14 cellular contexts compared by ENCODE assay signal in genomic region chr13:104584481-104584880, GRCh38.
DNase-seq lines count a peak whose midpoint lies in the region; TF ChIP-seq lines count a peak whose summit lies in the region.
"Had no signal": no experiment of that assay in that cellular context is flagged by ENCODE, and none has a peak within 500 bp of the region (broad histone marks: within the 10 kb centered on the region; RNA-seq: fewer than 3 reads in every experiment).

No MANE protein-coding gene starts in this region.

- 71% methylated on average over 1 of the region's 1 CpG for WGBS in SK-N-SH (ENCODE audit: low lambda C conversion rate)

- no peaks in the 10 kb centered on the region for H3K9me2 ChIP-seq in SK-N-SH

- H3K4me3 ChIP-seq in SK-N-SH (ENCODE audit: low read depth in 2 of 2, low read length in 1 of 2) (no peak overlapping the region), cardiac fibroblast (replicated peaks in 1 of 2; ENCODE audit: low read depth in 2 of 2, low read length in 2 of 2) (no peak overlapping the region)

- H3K4me1 ChIP-seq in SK-N-SH (ENCODE audit: control insufficient read depth in 1 of 2, insufficient read depth in 2 of 2, low read depth in 1 of 2, low read length in 1 of 2): no peaks in the 10 kb centered on the region; a peak in 1 of 4 replicates
- H3K4me1 ChIP-seq: BE2C had no signal

- no peaks in the 10 kb centered on the region for H3F3A ChIP-seq in SK-N-SH (replicated peaks; ENCODE audit: insufficient read depth)

- TF ChIP-seq EP300 in SK-N-SH (IDR thresholded peaks at IDR 0.05; ENCODE audit: borderline replicate concordance in 1 of 2, low read depth in 1 of 2, low read length in 1 of 2): no peak

- no peaks in the 10 kb centered on the region for H3K27me3 ChIP-seq in SK-N-SH (ENCODE audit: insufficient read depth)
- H3K27me3 ChIP-seq: BE2C had no signal

- H3K9me3 ChIP-seq in SK-N-SH: no peaks in the 10 kb centered on the region
- H3K9me3 ChIP-seq: BE2C had no signal

- H3K4me2 ChIP-seq in SK-N-SH: no peak overlapping the region

- TF ChIP-seq CTCF in SK-N-SH (IDR thresholded peaks at IDR 0.05) (no peak), cardiac fibroblast (IDR thresholded peaks at IDR 0.05; ENCODE audit: low read depth, low read length) (no peak)

- peak overlapping the region in 1 of 2 experiments; percentile 13; a peak in 2 of 4 replicates for H3K27ac ChIP-seq in SK-N-SH (ENCODE audit: low read depth in 2 of 2, low read length in 1 of 2)

- H4K20me1 ChIP-seq in SK-N-SH (ENCODE audit: insufficient read depth): no peaks in the 10 kb centered on the region

- H3K36me3 ChIP-seq in SK-N-SH (replicated peaks in 1 of 2; ENCODE audit: control insufficient read depth in 1 of 2, insufficient read depth in 2 of 2, low read length in 1 of 2): no peaks in the 10 kb centered on the region
- H3K36me3 ChIP-seq: BE2C had no signal

- H3K79me2 ChIP-seq in SK-N-SH (ENCODE audit: insufficient read depth): no peaks in the 10 kb centered on the region

- POLR2A ChIA-PET in SK-N-SH (lab: Yijun Ruan, JAX): no interaction called here

- H2AFZ ChIP-seq in SK-N-SH (ENCODE audit: low read depth): peak overlapping the region; percentile 36; the same call in 1 of the 2 replicates

- TF ChIP-seq RAD21 in SK-N-SH (IDR thresholded peaks at IDR 0.05; ENCODE audit: low read length): no peak

- H3K9ac ChIP-seq in SK-N-SH: no peak overlapping the region

- DNase-seq in SK-N-SH (no peak), cardiac fibroblast (ENCODE audit: low read depth in 2 of 2) (peak; percentile 4 to 54), iris pigment epithelial cell (ENCODE audit: low read depth) (peak; percentile 47), T-helper 2 cell (no peak), NCI-H2227 (lab: John Stamatoyannopoulos, UW; ENCODE audit: unreplicated experiment) (no peak), globus pallidus (ENCODE audit: low spot score) (no peak), anterior cingulate cortex (lab: John Stamatoyannopoulos, UW) (no peak)
- DNase-seq: BE2C, DMS53, Karpas-422, MV-4-11, NCI-H1105 treated with DMSO at 0.1 percent for 48 hours, NCI-H2029 treated with DMSO at 0.1 percent for 48 hours, NCI-H524 treated with DMSO at 0.1 percent for 48 hours had no signal

- CTCF ChIA-PET in SK-N-SH (lab: Yijun Ruan, JAX): interaction anchor here (2.0 kb wide), 1 partner anchor 13 kb away, joined by 10 read pairs; no protein-coding TSS in a partner anchor

TF ChIP-seq in SK-N-SH, 30 proteins besides CTCF, POLR2A, EP300 and RAD21:
- TF ChIP-seq FOSL2 (IDR thresholded peaks at IDR 0.05; ENCODE audit: borderline replicate concordance, low read depth): no peak
- TF ChIP-seq, protein P1, sequence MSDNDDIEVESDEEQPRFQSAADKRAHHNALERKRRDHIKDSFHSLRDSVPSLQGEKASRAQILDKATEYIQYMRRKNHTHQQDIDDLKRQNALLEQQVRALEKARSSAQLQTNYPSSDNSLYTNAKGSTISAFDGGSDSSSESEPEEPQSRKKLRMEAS (IDR thresholded peaks at IDR 0.05; ENCODE audit: low read depth): no peak
- no peak for TF ChIP-seq RXRA (IDR thresholded peaks at IDR 0.05; ENCODE audit: borderline replicate concordance, low read depth)
- TF ChIP-seq USF2 (IDR thresholded peaks at IDR 0.05; ENCODE audit: borderline replicate concordance, low read depth, low read length): no peak
- no peak for TF ChIP-seq POLR2AphosphoS5 (IDR thresholded peaks at IDR 0.05; ENCODE audit: low read depth, low read length)
- TF ChIP-seq RCOR1 (IDR thresholded peaks at IDR 0.05; ENCODE audit: low read length): no peak

Comparison
In these comparisons a context has a peak if more than half of its experiments do, and no peak if none do; other contexts are left out.
1. DNase-seq: peak in cardiac fibroblast (2 of 2) and iris pigment epithelial cell (single experiment); none in SK-N-SH (single experiment), T-helper 2 cell (0 of 5), NCI-H2227 (single experiment), globus pallidus (single experiment) and anterior cingulate cortex (0 of 58).